11 cellular contexts compared by ENCODE assay signal in genomic region chr6:27829453-27830211, GRCh38.
DNase-seq lines count a peak whose midpoint lies in the region; ATAC-seq and TF ChIP-seq lines count a peak whose summit lies in the region.
"Had no signal": no experiment of that assay in that cellular context is flagged by ENCODE, and none has a peak within 500 bp of the region (broad histone marks: within the 10 kb centered on the region; RNA-seq: fewer than 3 reads in every experiment).

No MANE protein-coding gene starts in this region.

- 94% methylated on average over 9 of the region's 9 CpGs for WGBS in mammary epithelial cell (ENCODE audit: low coverage, missing lambda C conversion rate)
- WGBS in gastroesophageal sphincter (ENCODE audit: low coverage in 1 of 2), 2 donors: 69 to 82% methylated on average over 3 to 6 of the region's 9 CpGs

- intact Hi-C loops in mammary epithelial cell (cut with micrococcal nuclease): loop anchor here (10.0 kb wide), 1 partner anchor 255 kb away; the partner anchor contains the start of gene ZNF165

- no peak for TF ChIP-seq POLR2A in NB4 (IDR thresholded peaks at IDR 0.05; ENCODE audit: extremely low read depth, insufficient read length)
- no peak for TF ChIP-seq POLR2A in gastroesophageal sphincter (IDR thresholded peaks at IDR 0.05)

- no peaks in the 10 kb centered on the region for H4K20me1 ChIP-seq in mammary epithelial cell (ENCODE audit: insufficient read depth, low read length)

- no peaks in the 10 kb centered on the region for H3K79me2 ChIP-seq in mammary epithelial cell (ENCODE audit: insufficient read depth, low read length)

- H3K4me1 ChIP-seq in mammary epithelial cell (ENCODE audit: insufficient read depth, low read length): peaks cover 3% of the 10 kb centered on the region
- peaks cover 4 to 5% of the 10 kb centered on the region in 2 donors for H3K4me1 ChIP-seq in muscle layer of duodenum (ENCODE audit: control insufficient read depth in 1 of 2, insufficient read depth in 2 of 2, low read length in 2 of 2)
- peaks cover 0 to 15% (median 0%) of the 10 kb centered on the region in 3 donors for H3K4me1 ChIP-seq in gastroesophageal sphincter

- peak overlapping the region; percentile 94 for H3K27ac ChIP-seq in mammary epithelial cell (ENCODE audit: insufficient read depth, low read depth, low read length)
- H3K27ac ChIP-seq in muscle layer of duodenum (ENCODE audit: low read length): peak overlapping the region; percentile 92
- peak overlapping the region in 2 of 4 donors; percentile 79 to 82 for H3K27ac ChIP-seq in gastroesophageal sphincter

- H3K27me3 ChIP-seq in mammary epithelial cell (ENCODE audit: insufficient read depth, low read length): no peaks in the 10 kb centered on the region
- H3K27me3 ChIP-seq in muscle layer of duodenum (ENCODE audit: low read depth, low read length): no peaks in the 10 kb centered on the region
- H3K27me3 ChIP-seq in gastroesophageal sphincter: peaks cover 32% of the 10 kb centered on the region

- TF ChIP-seq CTCF in NB4 (IDR thresholded peaks at IDR 0.05; ENCODE audit: low read depth, low read length) (no peak), mammary epithelial cell (conservative IDR thresholded peaks at IDR 0.05 in 1 of 2, IDR thresholded peaks at IDR 0.05 in 1 of 2; ENCODE audit: extremely low read depth in 1 of 2, insufficient read depth in 1 of 2, low read depth in 1 of 2, low read length in 2 of 2) (no peak), gastroesophageal sphincter (IDR thresholded peaks at IDR 0.05) (no peak)

- H2AFZ ChIP-seq in mammary epithelial cell (ENCODE audit: low read depth, low read length): no peak overlapping the region

- peak overlapping the region; percentile 76 for H3K4me3 ChIP-seq in NB4 (ENCODE audit: low read depth, low read length)
- H3K4me3 ChIP-seq in mammary epithelial cell (replicated peaks in 1 of 3; ENCODE audit: insufficient read depth in 1 of 3, low read depth in 2 of 3, low read length in 3 of 3): peak overlapping the region in 1 of 3 experiments; percentile 47
- peak overlapping the region in 1 of 2 donors; percentile 9 for H3K4me3 ChIP-seq in muscle layer of duodenum (ENCODE audit: low read depth in 1 of 2, low read length in 2 of 2)
- no peak overlapping the region for H3K4me3 ChIP-seq in gastroesophageal sphincter
- H3K4me3 ChIP-seq: lung had no signal

- no peaks in the 10 kb centered on the region for H3K9me3 ChIP-seq in mammary epithelial cell (replicated peaks; ENCODE audit: insufficient read depth, low read length)
- peaks cover 0 to 5% of the 10 kb centered on the region in 2 donors for H3K9me3 ChIP-seq in muscle layer of duodenum (ENCODE audit: control insufficient read depth in 1 of 2, low read length in 2 of 2)
- peaks cover 0 to 4% (median 0%) of the 10 kb centered on the region in 3 donors for H3K9me3 ChIP-seq in gastroesophageal sphincter
- H3K9me3 ChIP-seq: thoracic aorta had no signal

- peak; percentile 1 for DNase-seq in COLO668 (lab: John Stamatoyannopoulos, UW; ENCODE audit: unreplicated experiment)
- no peak for DNase-seq in NB4 (ENCODE audit: low read depth)
- DNase-seq in mammary epithelial cell: peak; percentile 26
- DNase-seq in DMS53 (lab: John Stamatoyannopoulos, UW): no peak
- DNase-seq in NCI-H774 (lab: John Stamatoyannopoulos, UW): no peak
- DNase-seq: activated CD4-positive, alpha-beta T cell treated with anti-CD3 and anti-CD28 coated beads, Interleukin-2, amount 50 U/mL, for 1 hour had no signal

- dilution Hi-C loops in mammary epithelial cell (cut with HindIII; ENCODE audit: low sequenced_read_pairs): no loop called here

- H3K36me3 ChIP-seq in mammary epithelial cell (ENCODE audit: insufficient read depth, low read length) (no peaks in the 10 kb centered on the region), muscle layer of duodenum (ENCODE audit: control insufficient read depth in 1 of 2, insufficient read depth in 2 of 2, low read length in 2 of 2) (peaks cover 0 to 7% of the 10 kb centered on the region in 2 donors), gastroesophageal sphincter (no peaks in the 10 kb centered on the region)
- H3K36me3 ChIP-seq: thoracic aorta had no signal

- H3K9ac ChIP-seq in mammary epithelial cell (ENCODE audit: insufficient read depth, low read length): no peak overlapping the region

- no peak for TF ChIP-seq EP300 in gastroesophageal sphincter (IDR thresholded peaks at IDR 0.05)

- ATAC-seq in gastroesophageal sphincter (no peak), HG02884 (IDR thresholded peaks at IDR 0.05; ENCODE audit: unreplicated experiment) (no peak)

- CTCF ChIA-PET in mammary epithelial cell (lab: Charles Lee; ENCODE audit: low non-redundant PET): interaction anchor here (0.6 kb wide), 1 partner anchor 1557 kb away, joined by 8 read pairs; a partner anchor contains a TSS

- H3K4me2 ChIP-seq in mammary epithelial cell (ENCODE audit: insufficient read depth, low read depth, low read length): peak overlapping the region; percentile 65

- in situ Hi-C loops in mammary epithelial cell (cut with MboI; ENCODE audit: low sequenced_read_pairs in 2 of 2): no loop called here

- no TSS peak for BruUV-seq in mammary epithelial cell (replicated peaks; lab: Mats Ljungman, UMichigan)

Comparison
In these comparisons a context has a peak if more than half of its experiments do, and no peak if none do; other contexts are left out.
1. DNase-seq: peak in COLO668 (single experiment) and mammary epithelial cell (single experiment); none in NB4 (single experiment), DMS53 (single experiment) and NCI-H774 (single experiment).